Comparison of ENCODE assay signal across 8 cellular contexts in the genomic region with DNA sequence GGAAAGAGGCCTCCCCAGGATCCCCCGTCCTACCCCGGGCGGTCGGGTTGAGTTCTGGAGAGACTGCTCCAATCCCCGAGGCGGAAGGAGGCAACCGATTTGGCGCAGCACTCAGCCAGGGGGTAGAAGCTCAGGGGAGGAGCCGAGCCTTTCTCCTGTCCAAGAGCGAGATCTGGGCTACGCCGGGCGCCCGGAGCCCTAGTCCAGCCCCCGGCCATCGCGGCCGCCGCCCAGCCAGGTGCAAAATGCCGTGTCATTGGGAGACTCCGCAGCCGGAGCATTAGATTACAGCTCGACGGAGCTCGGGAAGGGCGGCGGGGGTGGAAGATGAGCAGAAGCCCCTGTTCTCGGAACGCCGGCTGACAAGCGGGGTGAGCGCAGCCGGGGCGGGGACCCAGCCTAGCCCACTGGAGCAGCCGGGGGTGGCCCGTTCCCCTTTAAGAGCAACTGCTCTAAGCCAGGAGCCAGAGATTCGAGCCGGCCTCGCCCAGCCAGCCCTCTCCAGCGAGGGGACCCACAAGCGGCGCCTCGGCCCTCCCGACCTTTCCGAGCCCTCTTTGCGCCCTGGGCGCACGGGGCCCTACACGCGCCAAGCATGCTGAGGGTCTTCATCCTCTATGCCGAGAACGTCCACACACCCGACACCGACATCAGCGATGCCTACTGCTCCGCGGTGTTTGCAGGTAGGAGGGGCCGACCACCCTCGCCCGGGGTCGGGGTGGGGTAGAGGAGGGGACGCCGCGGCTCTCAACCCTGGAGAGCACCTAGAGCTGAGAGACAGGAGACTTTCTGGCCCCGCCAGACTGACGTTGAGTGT. TPM values are rescaled to one million over a fixed set of nuclear protein-coding genes. Genes with fewer than 3 reads are reported as not detected.
DNase-seq lines count a peak whose midpoint lies in the region; ATAC-seq and TF ChIP-seq lines count a peak whose summit lies in the region.

A gene (plus strand): TSS at position 158 of the 817 bp plus-strand sequence.

- H3K36me3 Mint-ChIP-seq in CD8-positive, alpha-beta memory T cell = no peaks in the 10 kb centered on the region
- no peaks in the 10 kb centered on the region for H3K36me3 Mint-ChIP-seq in stimulated activated memory B cell treated with anti-CD40 and anti-IgM and Interleukin-4, amounts not matched to agents 10 μg/mL and 1 μg/mL and 100 μg/mL, for 72 hours

- peaks cover 24% of the 10 kb centered on the region for H3K4me1 ChIP-seq in CD8-positive, alpha-beta memory T cell (ENCODE audit: insufficient read depth, low read length)

- H3K4me3 Mint-ChIP-seq in CD8-positive, alpha-beta memory T cell = peak within 1 kb of the TSS; percentile 71 to 91 (median 76)
- peak within 1 kb of the TSS; percentile 53 for H3K4me3 Mint-ChIP-seq in stimulated activated memory B cell treated with anti-CD40 and anti-IgM and Interleukin-4, amounts not matched to agents 10 μg/mL and 1 μg/mL and 100 μg/mL, for 72 hours

- no peaks in the 10 kb centered on the region for H3K36me3 ChIP-seq in CD8-positive, alpha-beta memory T cell (ENCODE audit: insufficient read depth, low read length)
- no peaks in the 10 kb centered on the region for H3K36me3 ChIP-seq in kidney epithelial cell (ENCODE audit: control insufficient read depth, insufficient read depth, low read length)

- CTCF ChIA-PET in CD8-positive, alpha-beta memory T cell (lab: Charles Lee) = interaction anchor here (1.3 kb wide), 2 partner anchors 8 to 122 kb away, joined by 3 to 4 read pairs; a partner anchor contains a TSS

- H3K27ac Mint-ChIP-seq in CD8-positive, alpha-beta memory T cell = peak within 1 kb of the TSS in 3 of 8 donors; percentile 34 to 52 (median 48)
- no peak within 1 kb of the TSS for H3K27ac Mint-ChIP-seq in stimulated activated memory B cell treated with anti-CD40 and anti-IgM and Interleukin-4, amounts not matched to agents 10 μg/mL and 1 μg/mL and 100 μg/mL, for 72 hours

- TF ChIP-seq CTCF in cardiac fibroblast (IDR thresholded peaks at IDR 0.05; ENCODE audit: low read depth, low read length) (no peak), kidney epithelial cell (IDR thresholded peaks at IDR 0.05; ENCODE audit: insufficient read depth, low read length, poor library complexity, severe bottlenecking) (no peak)

- H3K27ac ChIP-seq in CD8-positive, alpha-beta memory T cell (ENCODE audit: low read depth, low read length) = no peak within 1 kb of the TSS

- peaks cover 0 to 4% (median 0%) of the 10 kb centered on the region in 5 donors for H3K9me3 Mint-ChIP-seq in CD8-positive, alpha-beta memory T cell
- H3K9me3 Mint-ChIP-seq in stimulated activated memory B cell treated with anti-CD40 and anti-IgM and Interleukin-4, amounts not matched to agents 10 μg/mL and 1 μg/mL and 100 μg/mL, for 72 hours = no peaks in the 10 kb centered on the region

- POLR2A ChIA-PET in CD8-positive, alpha-beta memory T cell (lab: Charles Lee) = no interaction called here

- peaks cover 16% of the 10 kb centered on the region for H3K27me3 ChIP-seq in CD8-positive, alpha-beta memory T cell (ENCODE audit: insufficient read depth, low read length, poor library complexity, severe bottlenecking)
- no peaks in the 10 kb centered on the region for H3K27me3 ChIP-seq in kidney epithelial cell (ENCODE audit: control insufficient read depth, insufficient read depth, low read length)

- no peak for DNase-seq in CD8-positive, alpha-beta memory T cell
- DNase-seq in NCI-H2171 (lab: John Stamatoyannopoulos, UW) = peak; percentile 1
- DNase-seq in cardiac fibroblast (ENCODE audit: low read depth in 2 of 2) = peak; percentile 46 to 60
- no peak for DNase-seq in kidney epithelial cell (ENCODE audit: low read depth)
- DNase-seq in activated CD4-positive, CD25-positive, alpha-beta regulatory T cell treated with anti-CD3 and anti-CD28 coated beads, Interleukin-2, amount 50 U/mL, for 72 hours = no peak
- DNase-seq in NCI-H446 treated with DMSO at 0.1 percent for 48 hours (lab: John Stamatoyannopoulos, UW) = no peak

- peak; percentile 14 for ATAC-seq in stimulated activated memory B cell treated with anti-CD40 and anti-IgM and Interleukin-4, amounts not matched to agents 10 μg/mL and 1 μg/mL and 100 μg/mL, for 72 hours
- no peak for ATAC-seq in HG03457 (IDR thresholded peaks at IDR 0.05; ENCODE audit: unreplicated experiment)

- H3K9me3 ChIP-seq in CD8-positive, alpha-beta memory T cell (ENCODE audit: low read length) = no peaks in the 10 kb centered on the region

- H3K4me3 ChIP-seq in CD8-positive, alpha-beta memory T cell (ENCODE audit: low read length) = peak within 1 kb of the TSS; percentile 45
- H3K4me3 ChIP-seq in cardiac fibroblast (replicated peaks in 1 of 2; ENCODE audit: low read depth in 2 of 2, low read length in 2 of 2) (peak within 1 kb of the TSS; percentile 54 to 62), kidney epithelial cell (ENCODE audit: low read depth, low read length) (peak within 1 kb of the TSS; percentile 33)

- H3K27me3 Mint-ChIP-seq in CD8-positive, alpha-beta memory T cell = peaks cover 14 to 41% of the 10 kb centered on the region in 2 donors
- peaks cover 67% of the 10 kb centered on the region for H3K27me3 Mint-ChIP-seq in stimulated activated memory B cell treated with anti-CD40 and anti-IgM and Interleukin-4, amounts not matched to agents 10 μg/mL and 1 μg/mL and 100 μg/mL, for 72 hours

- H3K4me1 Mint-ChIP-seq in CD8-positive, alpha-beta memory T cell = peaks cover 45 to 68% (median 48%) of the 10 kb centered on the region in 3 donors
- H3K4me1 Mint-ChIP-seq in stimulated activated memory B cell treated with anti-CD40 and anti-IgM and Interleukin-4, amounts not matched to agents 10 μg/mL and 1 μg/mL and 100 μg/mL, for 72 hours = peaks cover 12% of the 10 kb centered on the region

RNA-seq across cellular contexts. Expression of the gene that starts here (rescaled TPM):
- total RNA-seq in CD8-positive, alpha-beta memory T cell = 1 to 10 TPM; 3.6 to 4.8 TPM
- 3.9 TPM for polyA plus RNA-seq in CD8-positive, alpha-beta memory T cell
- total RNA-seq in kidney epithelial cell = 42.8 and 49.0 TPM in 2 replicates

Comparison
In these comparisons a context has a peak if more than half of its experiments do, and no peak if none do; other contexts are left out.
1. DNase-seq: peak in NCI-H2171 (single experiment) and cardiac fibroblast (2 of 2); none in CD8-positive, alpha-beta memory T cell (0 of 5), kidney epithelial cell (single experiment), activated CD4-positive, CD25-positive, alpha-beta regulatory T cell treated with anti-CD3 and anti-CD28 coated beads, Interleukin-2, amount 50 U/mL, for 72 hours (single experiment) and NCI-H446 treated with DMSO at 0.1 percent for 48 hours (single experiment).
2. Peak in every context shown above with its lines, with median percentiles within 50 percentile points of each other: H3K4me3 ChIP-seq.